1 cellular context compared by ENCODE assay signal in the genomic region with DNA sequence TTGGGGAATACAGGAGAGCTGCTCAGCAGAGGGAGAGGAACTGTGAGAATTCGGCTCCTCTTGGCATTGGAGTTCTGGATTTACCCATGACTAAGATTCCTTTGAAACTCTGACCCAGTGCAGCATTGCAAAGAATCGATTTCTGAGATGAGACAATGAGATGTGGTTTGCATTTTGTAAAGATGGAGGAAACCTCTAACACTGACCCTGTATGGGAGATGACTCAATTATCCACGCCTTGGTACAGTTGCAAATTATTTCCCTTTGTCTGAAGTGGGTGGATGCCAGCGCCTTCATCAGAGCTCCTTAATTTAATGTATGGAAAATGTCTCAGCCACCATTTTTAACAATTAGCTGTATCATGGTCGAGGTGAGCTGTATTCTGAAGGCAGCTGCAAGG.
TF ChIP-seq lines count a peak whose summit lies in the region.

No MANE protein-coding gene starts in this region.

TF ChIP-seq in WTC11, 78 proteins besides CTCF, POLR2A, EP300 and RAD21 (continued from another document):
- TF ChIP-seq, protein P1, sequence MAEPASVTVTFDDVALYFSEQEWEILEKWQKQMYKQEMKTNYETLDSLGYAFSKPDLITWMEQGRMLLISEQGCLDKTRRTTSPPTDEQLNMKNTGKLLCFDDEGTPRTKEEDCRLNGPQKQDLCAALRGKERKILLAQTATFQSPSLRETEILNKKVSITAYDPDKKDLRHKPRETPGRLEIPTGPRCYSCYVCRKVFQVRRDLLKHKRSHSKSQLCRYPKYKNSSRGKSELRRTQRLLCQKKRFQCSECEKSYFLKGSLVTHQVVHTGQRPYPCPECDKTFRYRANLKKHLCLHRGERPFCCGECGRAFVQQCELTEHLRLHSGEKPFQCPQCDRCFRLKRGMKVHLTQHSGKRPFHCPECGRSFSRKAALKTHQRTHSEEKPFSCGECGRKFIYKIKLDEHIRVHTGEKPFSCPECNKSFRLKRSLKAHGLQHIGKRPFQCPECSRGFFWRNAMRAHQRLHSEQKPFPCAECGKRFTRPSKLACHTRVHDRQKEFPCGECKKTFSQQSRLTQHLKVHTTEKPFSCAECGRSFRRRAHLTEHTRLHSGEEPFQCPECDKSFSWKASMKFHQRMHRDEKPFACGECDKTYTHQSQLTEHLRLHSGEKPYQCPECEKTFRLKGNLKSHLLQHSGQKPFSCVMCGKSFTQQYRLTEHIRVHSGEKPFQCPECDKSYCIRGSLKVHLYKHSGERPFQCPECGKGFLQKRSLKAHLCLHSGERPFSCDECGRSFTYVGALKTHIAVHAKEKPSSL (CRISPR knock-in tag; conservative IDR thresholded peaks at IDR 0.05): no peak
- TF ChIP-seq, protein P2, sequence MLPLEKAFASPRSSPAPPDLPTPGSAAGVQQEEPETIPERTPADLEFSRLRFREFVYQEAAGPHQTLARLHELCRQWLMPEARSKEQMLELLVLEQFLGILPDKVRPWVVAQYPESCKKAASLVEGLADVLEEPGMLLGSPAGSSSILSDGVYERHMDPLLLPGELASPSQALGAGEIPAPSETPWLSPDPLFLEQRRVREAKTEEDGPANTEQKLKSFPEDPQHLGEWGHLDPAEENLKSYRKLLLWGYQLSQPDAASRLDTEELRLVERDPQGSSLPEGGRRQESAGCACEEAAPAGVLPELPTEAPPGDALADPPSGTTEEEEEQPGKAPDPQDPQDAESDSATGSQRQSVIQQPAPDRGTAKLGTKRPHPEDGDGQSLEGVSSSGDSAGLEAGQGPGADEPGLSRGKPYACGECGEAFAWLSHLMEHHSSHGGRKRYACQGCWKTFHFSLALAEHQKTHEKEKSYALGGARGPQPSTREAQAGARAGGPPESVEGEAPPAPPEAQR (CRISPR knock-in tag; IDR thresholded peaks at IDR 0.05): no peak
- no peak for TF ChIP-seq FOXP1 (CRISPR knock-in tag; IDR thresholded peaks at IDR 0.05; ENCODE audit: borderline replicate concordance)
- no peak for TF ChIP-seq NR3C1 (CRISPR knock-in tag; conservative IDR thresholded peaks at IDR 0.05; ENCODE audit: low read depth)
- no peak for TF ChIP-seq HMGA2 (CRISPR knock-in tag; IDR thresholded peaks at IDR 0.05)
- no peak for TF ChIP-seq ZNF121 (CRISPR knock-in tag; IDR thresholded peaks at IDR 0.05)
- TF ChIP-seq, protein P3, sequence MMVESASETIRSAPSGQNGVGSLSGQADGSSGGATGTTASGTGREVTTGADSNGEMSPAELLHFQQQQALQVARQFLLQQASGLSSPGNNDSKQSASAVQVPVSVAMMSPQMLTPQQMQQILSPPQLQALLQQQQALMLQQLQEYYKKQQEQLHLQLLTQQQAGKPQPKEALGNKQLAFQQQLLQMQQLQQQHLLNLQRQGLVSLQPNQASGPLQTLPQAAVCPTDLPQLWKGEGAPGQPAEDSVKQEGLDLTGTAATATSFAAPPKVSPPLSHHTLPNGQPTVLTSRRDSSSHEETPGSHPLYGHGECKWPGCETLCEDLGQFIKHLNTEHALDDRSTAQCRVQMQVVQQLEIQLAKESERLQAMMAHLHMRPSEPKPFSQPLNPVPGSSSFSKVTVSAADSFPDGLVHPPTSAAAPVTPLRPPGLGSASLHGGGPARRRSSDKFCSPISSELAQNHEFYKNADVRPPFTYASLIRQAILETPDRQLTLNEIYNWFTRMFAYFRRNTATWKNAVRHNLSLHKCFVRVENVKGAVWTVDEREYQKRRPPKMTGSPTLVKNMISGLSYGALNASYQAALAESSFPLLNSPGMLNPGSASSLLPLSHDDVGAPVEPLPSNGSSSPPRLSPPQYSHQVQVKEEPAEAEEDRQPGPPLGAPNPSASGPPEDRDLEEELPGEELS (CRISPR knock-in tag; IDR thresholded peaks at IDR 0.05): no peak
- TF ChIP-seq, protein P4, sequence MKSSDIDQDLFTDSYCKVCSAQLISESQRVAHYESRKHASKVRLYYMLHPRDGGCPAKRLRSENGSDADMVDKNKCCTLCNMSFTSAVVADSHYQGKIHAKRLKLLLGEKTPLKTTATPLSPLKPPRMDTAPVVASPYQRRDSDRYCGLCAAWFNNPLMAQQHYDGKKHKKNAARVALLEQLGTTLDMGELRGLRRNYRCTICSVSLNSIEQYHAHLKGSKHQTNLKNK (CRISPR knock-in tag; IDR thresholded peaks at IDR 0.05): no peak
- TF ChIP-seq ZNF232 (CRISPR knock-in tag; IDR thresholded peaks at IDR 0.05): no peak
- TF ChIP-seq ETV6 (CRISPR knock-in tag; IDR thresholded peaks at IDR 0.05): no peak
- no peak for TF ChIP-seq SMAD4 (CRISPR knock-in tag; IDR thresholded peaks at IDR 0.05)
TF ChIP-seq in WTC11: peak in this region for 0.
